1 cellular context compared by ENCODE assay signal in genomic region chr2:148568597-148568996, GRCh38.
TF ChIP-seq lines count a peak whose summit lies in the region.

No MANE protein-coding gene starts in this region.

TF ChIP-seq in SK-N-SH treated with all-trans-retinoic acid at 6 μM for 48 hours, 23 proteins besides CTCF, POLR2A, EP300 and RAD21 (continued from another document):
- TF ChIP-seq TSHZ2 (CRISPR knock-in tag; IDR thresholded peaks at IDR 0.05) (no peak), PATZ1 (CRISPR knock-in tag; IDR thresholded peaks at IDR 0.05; ENCODE audit: borderline replicate concordance) (no peak), POU6F1 (CRISPR knock-in tag; IDR thresholded peaks at IDR 0.05; ENCODE audit: borderline replicate concordance, low read depth) (no peak), ZFP30 (CRISPR knock-in tag; IDR thresholded peaks at IDR 0.05) (no peak), TCF4 (CRISPR knock-in tag; IDR thresholded peaks at IDR 0.05; ENCODE audit: borderline replicate concordance) (no peak), ZNF8 (CRISPR knock-in tag; IDR thresholded peaks at IDR 0.05) (no peak)
